ENCODE assay signal across 8 cellular contexts in genomic region chr12:116534341-116535121, GRCh38. TPM values are rescaled to one million over a fixed set of nuclear protein-coding genes. Genes with fewer than 3 reads are reported as not detected.
DNase-seq lines count a peak whose midpoint lies in the region; ATAC-seq, FAIRE-seq and TF ChIP-seq lines count a peak whose summit lies in the region.

No MANE protein-coding gene starts in this region.

- peak overlapping the region; percentile 33; the same call in 1 of the 2 replicates for H2BK120ac ChIP-seq in IMR-90 (ENCODE audit: low read depth, low read length)

- peak overlapping the region; percentile 72 for H2AFZ ChIP-seq in IMR-90 (replicated peaks; ENCODE audit: low read length, poor library complexity)
- H2AFZ ChIP-seq in astrocyte (ENCODE audit: low read depth, low read length) = peak overlapping the region; percentile 62

- TF ChIP-seq EP300 in stomach (IDR thresholded peaks at IDR 0.05) = no peak

- DNase-seq in IMR-90 (peak; percentile 34), astrocyte (ENCODE audit: low read depth) (peak; percentile 42), kidney epithelial cell (ENCODE audit: low read depth) (no peak), stomach (no peak)

- H3K4me1 Mint-ChIP-seq in astrocyte (ENCODE audit: low read depth, unreplicated experiment) = peaks cover 11% of the 10 kb centered on the region

- no peaks in the 10 kb centered on the region for H3K79me2 ChIP-seq in astrocyte (ENCODE audit: insufficient read depth, low read length)

- no peak for FAIRE-seq in astrocyte (lab: Jason Lieb, UNC)

- WGBS in IMR-90 (ENCODE audit: extremely low coverage in 2 of 2, insufficient read length in 1 of 2), 2 experiments = 30% methylated on average over 4 of the region's 27 CpGs; no CpG with 5 or more reads in 1 of the 2 experiments
- 20 to 25% (median 22%) methylated on average over 26 to 27 of the region's 27 CpGs for WGBS in stomach, 5 donors

- no peaks in the 10 kb centered on the region for H3K79me1 ChIP-seq in IMR-90 (ENCODE audit: low read depth in 1 of 2, low read length in 2 of 2)

- no TSS peak for BruUV-seq in IMR-90 (replicated peaks; lab: Mats Ljungman, UMichigan)

- peaks cover 5% of the 10 kb centered on the region; the same call in 1 of the 2 replicates for H3K9me1 ChIP-seq in IMR-90 (ENCODE audit: insufficient read depth, low read length)

- ATAC-seq in IMR-90 (ENCODE audit: low read depth) (peak; percentile 6), HG02852 (IDR thresholded peaks at IDR 0.05; ENCODE audit: unreplicated experiment) (no peak), HG02571 (IDR thresholded peaks at IDR 0.05; ENCODE audit: unreplicated experiment) (no peak), GM21576 (IDR thresholded peaks at IDR 0.05; ENCODE audit: unreplicated experiment) (no peak)

- H4K91ac ChIP-seq in IMR-90 (ENCODE audit: insufficient read depth, low read depth, low read length) = no peak overlapping the region

- H3K56ac ChIP-seq in IMR-90 (ENCODE audit: extremely low read depth, insufficient read depth, low read length) = no peak overlapping the region

- H3K27ac Mint-ChIP-seq in astrocyte (ENCODE audit: unreplicated experiment) = no peak overlapping the region

- H3K9me3 Mint-ChIP-seq in astrocyte (ENCODE audit: unreplicated experiment) = no peaks in the 10 kb centered on the region

- H3K18ac ChIP-seq in IMR-90 (ENCODE audit: low read depth, low read length) = no peak overlapping the region

- TF ChIP-seq CTCF in IMR-90 (conservative IDR thresholded peaks at IDR 0.05; ENCODE audit: low read depth, low read length) (no peak), astrocyte (IDR thresholded peaks at IDR 0.05; ENCODE audit: insufficient read depth, low read depth, low read length) (no peak), kidney epithelial cell (IDR thresholded peaks at IDR 0.05; ENCODE audit: insufficient read depth, low read length, poor library complexity, severe bottlenecking) (no peak), stomach (IDR thresholded peaks at IDR 0.05) (no peak)

- no peaks in the 10 kb centered on the region for H3K9me3 ChIP-seq in BLaER1
- no peaks in the 10 kb centered on the region for H3K9me3 ChIP-seq in IMR-90 (ENCODE audit: control insufficient read depth, insufficient read depth, low read length)
- H3K9me3 ChIP-seq in astrocyte (ENCODE audit: insufficient read depth, low read depth, low read length) = no peaks in the 10 kb centered on the region
- no peaks in the 10 kb centered on the region for H3K9me3 ChIP-seq in stomach

- H3K27me3 ChIP-seq in BLaER1 (no peaks in the 10 kb centered on the region), IMR-90 (ENCODE audit: control insufficient read depth, insufficient read depth, low read length) (no peaks in the 10 kb centered on the region), astrocyte (ENCODE audit: insufficient read depth, low read length) (no peaks in the 10 kb centered on the region), kidney epithelial cell (ENCODE audit: control insufficient read depth, insufficient read depth, low read length) (peaks cover 7% of the 10 kb centered on the region), stomach (no peaks in the 10 kb centered on the region)

- no peaks in the 10 kb centered on the region for H4K20me1 ChIP-seq in BLaER1
- H4K20me1 ChIP-seq in IMR-90 (ENCODE audit: insufficient read depth, low read length) = no peaks in the 10 kb centered on the region
- no peaks in the 10 kb centered on the region for H4K20me1 ChIP-seq in astrocyte (ENCODE audit: insufficient read depth, low read length)

- H2BK5ac ChIP-seq in IMR-90 (ENCODE audit: low read depth, low read length, poor library complexity, severe bottlenecking) = no peak overlapping the region

- no peak overlapping the region for H2AK9ac ChIP-seq in IMR-90 (replicated peaks; ENCODE audit: low read depth, low read length, poor library complexity)

- peak overlapping the region; percentile 10; the same call in 1 of the 2 replicates for H2AK5ac ChIP-seq in IMR-90 (ENCODE audit: low read depth, low read length)

- H3K36me3 Mint-ChIP-seq in astrocyte (ENCODE audit: low read depth, unreplicated experiment) = no peaks in the 10 kb centered on the region

- H3K36me3 ChIP-seq in BLaER1 (no peaks in the 10 kb centered on the region), IMR-90 (ENCODE audit: control insufficient read depth, insufficient read depth, low read length) (no peaks in the 10 kb centered on the region), astrocyte (ENCODE audit: insufficient read depth, low read length) (no peaks in the 10 kb centered on the region), kidney epithelial cell (ENCODE audit: control insufficient read depth, insufficient read depth, low read length) (no peaks in the 10 kb centered on the region), stomach (no peaks in the 10 kb centered on the region)

- H3K4me1 ChIP-seq in BLaER1 (peaks cover 41% of the 10 kb centered on the region), IMR-90 (ENCODE audit: control insufficient read depth, insufficient read depth, low read length) (peaks cover 12% of the 10 kb centered on the region), astrocyte (ENCODE audit: insufficient read depth, low read length) (peaks cover 18% of the 10 kb centered on the region), stomach (peaks cover 16 to 42% (median 36%) of the 10 kb centered on the region in 4 donors)

- 0 out of 2 replicates have a peak overlapping the region, but pooled peaks have one; percentile 9 for H3K4ac ChIP-seq in IMR-90 (ENCODE audit: low read depth, low read length)

- peak overlapping the region; percentile 89 for H3K4me2 ChIP-seq in BLaER1
- H3K4me2 ChIP-seq in IMR-90 (ENCODE audit: low read depth, low read length) = peak overlapping the region; percentile 77
- H3K4me2 ChIP-seq in astrocyte (ENCODE audit: low read length) = peak overlapping the region; percentile 88

- no peak overlapping the region for H2BK15ac ChIP-seq in IMR-90 (ENCODE audit: low read depth, low read length)

- in situ Hi-C loops in IMR-90 (cut with MboI; ENCODE audit: low sequenced_read_pairs) = no loop called here

- H3K9ac ChIP-seq in BLaER1 (no peak overlapping the region), IMR-90 (ENCODE audit: low read depth, low read length) (peak overlapping the region; percentile 49; the same call in 1 of the 2 replicates), astrocyte (ENCODE audit: low read length) (peak overlapping the region; percentile 56)

- POLR2A ChIA-PET in IMR-90 (lab: Charles Lee; ENCODE audit: unreplicated experiment) = no interaction called here

- H3K4me3 ChIP-seq in BLaER1 (peak overlapping the region; percentile 68), IMR-90 (ENCODE audit: insufficient read depth, low read depth, low read length) (peak overlapping the region; percentile 62), astrocyte (ENCODE audit: insufficient read depth, low read depth, low read length) (peak overlapping the region; percentile 63), kidney epithelial cell (ENCODE audit: low read depth, low read length) (peak overlapping the region; percentile 52), stomach (peak overlapping the region; percentile 52 to 68 (median 57))

- peaks cover 2% of the 10 kb centered on the region for H3K27me3 Mint-ChIP-seq in astrocyte (ENCODE audit: low read depth, unreplicated experiment)

- no peak for TF ChIP-seq POLR2A in IMR-90 (IDR thresholded peaks at IDR 0.05; ENCODE audit: low read depth, low read length)
- no peak for TF ChIP-seq POLR2A in stomach (IDR thresholded peaks at IDR 0.05)

- H3K27ac ChIP-seq in BLaER1 = no peak overlapping the region
- H3K27ac ChIP-seq in IMR-90 (ENCODE audit: insufficient read depth, low read length) = peak overlapping the region; percentile 27; the same call in 1 of the 2 replicates
- H3K27ac ChIP-seq in astrocyte (ENCODE audit: low read depth, low read length) = no peak overlapping the region
- peak overlapping the region in 4 of 5 donors; percentile 61 to 86 (median 80) for H3K27ac ChIP-seq in stomach

- H3K14ac ChIP-seq in IMR-90 (replicated peaks; ENCODE audit: low read depth, low read length) = no peak overlapping the region; the same call in 1 of the 2 replicates

- intact Hi-C loops in IMR-90 (cut with micrococcal nuclease) = loop anchor here (5.0 kb wide), 1 partner anchor 152 kb away; no protein-coding TSS in a partner anchor
- intact Hi-C loops in stomach (cut with DNase I; ENCODE audit: low total_unique reads) = no loop called here

- no peak overlapping the region for H2BK20ac ChIP-seq in IMR-90 (ENCODE audit: low read depth, low read length)

- no peak overlapping the region; the same call in 1 of the 2 replicates for H4K5ac ChIP-seq in IMR-90 (ENCODE audit: low read depth, low read length)

- no peak overlapping the region for H4K8ac ChIP-seq in IMR-90 (ENCODE audit: low read depth in 2 of 2, low read length in 2 of 2)

- CTCF ChIA-PET in IMR-90 (lab: Yijun Ruan, JAX) = no interaction called here

- no peak for TF ChIP-seq RAD21 in IMR-90 (IDR thresholded peaks at IDR 0.05; ENCODE audit: low read length)

- peak overlapping the region; percentile 84 for H3K4me3 Mint-ChIP-seq in astrocyte (ENCODE audit: unreplicated experiment)

- dilution Hi-C loops in IMR-90 (cut with HindIII; ENCODE audit: low sequenced_read_pairs, unreplicated experiment) = no loop called here

- peak overlapping the region; percentile 8; the same call in 1 of the 2 replicates for H3K23ac ChIP-seq in IMR-90 (ENCODE audit: low read depth, low read length)

TF ChIP-seq in IMR-90, 13 proteins besides CTCF, POLR2A, EP300 and RAD21:
- TF ChIP-seq MAFK (IDR thresholded peaks at IDR 0.05; ENCODE audit: low read depth, low read length) (peak; percentile 21; the same call in 1 of the 2 replicates), CEBPB (IDR thresholded peaks at IDR 0.05; ENCODE audit: low read depth, low read length) (no peak)

RNA-seq across cellular contexts. Expression of gene MAP1LC3B2, which starts 24.6 kb away (rescaled TPM):
- 0.28 TPM in 1 of 2 replicates, not detected in the other for total RNA-seq in IMR-90 (2012; rRNA removed)
- 1.4 TPM in 2 replicates for polyA plus RNA-seq in IMR-90 (2012; rRNA removed)
- polyA plus RNA-seq in IMR-90 (2012; cell fraction: cytosol; rRNA removed) = 0.55 and 0.97 TPM in 2 replicates
- 0.26 and 1.5 TPM in 2 replicates for polyA plus RNA-seq in IMR-90 (2012; cell fraction: nucleus; rRNA removed; ENCODE audit: low replicate concordance)
- 5.2 and 5.8 TPM in 2 replicates for total RNA-seq in astrocyte
- 1.2 and 1.5 TPM in 2 replicates for total RNA-seq in kidney epithelial cell
- total RNA-seq in stomach = 10 to 100 TPM in 1 of 5 donors, 1 to 10 TPM in 3, not detected in 1; 1.3 to 16.9 (median 3.4) TPM
- polyA plus RNA-seq in stomach = 1 to 10 TPM in 2 of 3 donors, not detected in 1; 1.9 to 2.4 TPM

Comparison
In these comparisons a context has a peak if more than half of its experiments do, and no peak if none do; other contexts are left out.
1. H3K27ac ChIP-seq: peak in IMR-90 (single experiment) and stomach (4 of 5); none in BLaER1 (single experiment) and astrocyte (single experiment).
2. DNase-seq: peak in IMR-90 (single experiment) and astrocyte (single experiment); none in kidney epithelial cell (single experiment) and stomach (single experiment).
3. Peak in every context shown above with its lines, with median percentiles within 50 percentile points of each other: H3K4me2 ChIP-seq and H3K4me3 ChIP-seq.